8 cellular contexts compared by ENCODE assay signal in the genomic region with DNA sequence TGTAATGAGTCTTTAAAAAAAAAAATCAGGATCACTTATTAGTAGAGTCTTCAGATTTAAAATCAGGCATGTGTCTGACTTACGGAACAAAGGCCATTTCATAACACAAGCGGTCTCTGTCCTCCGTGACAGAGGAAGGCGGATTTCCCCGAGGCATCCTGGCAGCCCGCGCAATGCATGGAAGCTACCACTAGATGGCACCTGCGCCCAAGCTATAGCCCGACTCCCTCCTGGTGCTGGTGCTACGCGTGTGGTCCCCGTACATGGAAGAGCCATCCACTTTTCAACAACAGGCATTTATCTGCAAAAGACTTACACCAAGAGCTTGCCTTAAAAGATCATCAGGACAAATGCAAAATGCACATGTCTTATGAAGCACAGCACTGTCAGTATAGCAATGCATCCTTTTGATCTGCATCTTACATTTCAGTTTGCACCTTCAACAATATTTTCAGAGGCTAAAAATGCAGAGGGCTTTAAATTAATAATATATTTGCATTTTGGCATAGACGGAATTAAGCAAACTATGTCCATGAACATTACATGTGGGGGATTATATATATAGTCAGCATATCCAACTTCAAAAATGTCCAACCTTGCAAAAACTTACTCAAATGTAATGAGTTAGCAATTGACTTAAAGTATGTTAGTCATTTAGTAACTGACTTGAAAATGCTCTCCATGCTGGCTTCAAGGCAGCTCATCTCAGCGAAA.
A peak's percentile ranks its signal among the peaks of the same experiment; 100 is the strongest.
DNase-seq lines count a peak whose midpoint lies in the region; ATAC-seq and TF ChIP-seq lines count a peak whose summit lies in the region.

No MANE protein-coding gene starts in this region.

- H3K9me2 ChIP-seq in neural cell (ENCODE audit: insufficient read depth, low read length), result no peaks in the 10 kb centered on the region

- H3K4me2 ChIP-seq in fibroblast of lung (ENCODE audit: extremely low read depth, insufficient read depth, low read length), result no peak overlapping the region
- no peak overlapping the region for H3K4me2 ChIP-seq in neural cell (ENCODE audit: low read length)

- H4K20me1 ChIP-seq in fibroblast of lung (ENCODE audit: control insufficient read depth, extremely low read depth, insufficient read depth, low read length), result no peaks in the 10 kb centered on the region
- H4K20me1 ChIP-seq in neural cell (ENCODE audit: insufficient read depth), result no peaks in the 10 kb centered on the region

- no peak overlapping the region for H3K4me3 ChIP-seq in Panc1 (ENCODE audit: low read depth in 2 of 2, low read length in 2 of 2)
- no peak overlapping the region for H3K4me3 ChIP-seq in fibroblast of lung (replicated peaks in 1 of 4; ENCODE audit: control extremely low read depth in 1 of 4, insufficient read depth in 1 of 4, low read depth in 3 of 4, low read length in 4 of 4)
- no peak overlapping the region for H3K4me3 ChIP-seq in neural cell (ENCODE audit: low read length)

- CTCF ChIA-PET in Panc1 (lab: Charles Lee), result interaction anchor here (0.7 to 2.0 kb wide), 6 partner anchors 27 to 513 kb away, joined by 3 to 16 read pairs (median 4); no protein-coding TSS in a partner anchor

- intact Hi-C loops in Panc1 (cut with micrococcal nuclease; ENCODE audit: unreplicated experiment), result loop anchor here (1.0 to 5.0 kb wide), 4 partner anchors 93 to 310 kb away; no protein-coding TSS in a partner anchor

- no peaks in the 10 kb centered on the region for H3K9me3 Mint-ChIP-seq in stimulated activated naive CD8-positive, alpha-beta T cell treated with anti-CD3 and anti-CD28 coated beads, Interleukin-15, amount 100 ng/mL, for 72 hours

- H3F3A ChIP-seq in neural cell (ENCODE audit: insufficient read depth, low read length, poor library complexity, severe bottlenecking), result no peaks in the 10 kb centered on the region

- no peak overlapping the region for H3K27ac Mint-ChIP-seq in stimulated activated naive CD8-positive, alpha-beta T cell treated with anti-CD3 and anti-CD28 coated beads, Interleukin-15, amount 100 ng/mL, for 72 hours

- H2AFZ ChIP-seq in fibroblast of lung (ENCODE audit: low read length) (no peak overlapping the region), neural cell (ENCODE audit: low read depth, low read length) (no peak overlapping the region)

- H3K4me1 ChIP-seq in Panc1 (ENCODE audit: control insufficient read depth, insufficient read depth, low read length) (0 out of 2 replicates have a peak, but pooled peaks cover 8% of the 10 kb centered on the region), fibroblast of lung (ENCODE audit: control insufficient read depth, extremely low read depth, insufficient read depth, low read length) (no peaks in the 10 kb centered on the region)

- H3K27me3 Mint-ChIP-seq in stimulated activated naive CD8-positive, alpha-beta T cell treated with anti-CD3 and anti-CD28 coated beads, Interleukin-15, amount 100 ng/mL, for 72 hours, result no peaks in the 10 kb centered on the region

- H3K27ac ChIP-seq in Panc1 (ENCODE audit: low read length), result no peak overlapping the region
- no peak overlapping the region for H3K27ac ChIP-seq in fibroblast of lung (ENCODE audit: insufficient read depth, low read length)
- no peak overlapping the region for H3K27ac ChIP-seq in neural cell (ENCODE audit: low read length)

- in situ Hi-C loops in KBM-7 (cut with MboI; ENCODE audit: low pct_unique_long_range_greater_than_20kb, low sequenced_read_pairs), result no loop called here
- in situ Hi-C loops in Panc1 (cut with HindIII; ENCODE audit: low pct_unique_long_range_greater_than_20kb, low sequenced_read_pairs), result no loop called here

- peak; percentile 95 for ATAC-seq in GM21723 (IDR thresholded peaks at IDR 0.05; ENCODE audit: unreplicated experiment)
- peak; percentile 91 for ATAC-seq in Panc1
- peak; percentile 66 for ATAC-seq in stimulated activated naive CD8-positive, alpha-beta T cell treated with anti-CD3 and anti-CD28 coated beads, Interleukin-15, amount 100 ng/mL, for 72 hours

- DNase-seq in Daoy (ENCODE audit: low read depth) (peak; percentile 75), KBM-7 (peak; percentile 90), Panc1 (ENCODE audit: low read depth, low spot score) (peak; percentile 76), fibroblast of lung (ENCODE audit: low read depth in 2 of 2) (peak; percentile 59 to 76)
- peak; percentile 84 to 87 for DNase-seq in activated T-cell treated with anti-CD3 and anti-CD28 coated beads, Interleukin-2, amount 50 U/mL, for 48 hours
- peak; percentile 71 to 74 for DNase-seq in stimulated activated naive CD8-positive, alpha-beta T cell treated with anti-CD3 and anti-CD28 coated beads, Interleukin-15, amount 100 ng/mL, for 72 hours

- H3K9ac ChIP-seq in fibroblast of lung (ENCODE audit: insufficient read depth, low read length), result no peak overlapping the region
- H3K9ac ChIP-seq in neural cell (ENCODE audit: low read length), result no peak overlapping the region

- no TSS peak for BruUV-seq in Panc1 (replicated peaks; lab: Mats Ljungman, UMichigan)

- peaks cover 28% of the 10 kb centered on the region for H3K4me1 Mint-ChIP-seq in stimulated activated naive CD8-positive, alpha-beta T cell treated with anti-CD3 and anti-CD28 coated beads, Interleukin-15, amount 100 ng/mL, for 72 hours

- H3K4me3 Mint-ChIP-seq in stimulated activated naive CD8-positive, alpha-beta T cell treated with anti-CD3 and anti-CD28 coated beads, Interleukin-15, amount 100 ng/mL, for 72 hours, result no peak overlapping the region

- no peaks in the 10 kb centered on the region for H3K9me3 ChIP-seq in Panc1 (ENCODE audit: control insufficient read depth, insufficient read depth, low read depth, low read length)
- H3K9me3 ChIP-seq in fibroblast of lung (ENCODE audit: control insufficient read depth, insufficient read depth, low read depth, low read length), result no peaks in the 10 kb centered on the region
- H3K9me3 ChIP-seq in neural cell (ENCODE audit: low read length), result no peaks in the 10 kb centered on the region

- POLR2A ChIA-PET in Panc1 (lab: Charles Lee), result no interaction called here

- H3K79me2 ChIP-seq in fibroblast of lung (ENCODE audit: control insufficient read depth, insufficient read depth, low read length) (peaks cover 7% of the 10 kb centered on the region), neural cell (replicated peaks; ENCODE audit: insufficient read depth, low read length) (peaks cover 39% of the 10 kb centered on the region)

- TF ChIP-seq RAD21 in neural cell (conservative IDR thresholded peaks at IDR 0.05), result peak; percentile 100

- peak; percentile 24 for TF ChIP-seq EP300 in neural cell (conservative IDR thresholded peaks at IDR 0.05; ENCODE audit: poor library complexity, severe bottlenecking)

- TF ChIP-seq CTCF in Panc1 (IDR thresholded peaks at IDR 0.05), result no peak
- TF ChIP-seq CTCF in fibroblast of lung (conservative IDR thresholded peaks at IDR 0.05 in 1 of 2, IDR thresholded peaks at IDR 0.05 in 1 of 2; ENCODE audit: low read depth in 1 of 2, low read length in 2 of 2), result peak; percentile 96 to 97
- peak; percentile 98 for TF ChIP-seq CTCF in neural cell (IDR thresholded peaks at IDR 0.05; ENCODE audit: poor library complexity, severe bottlenecking)

- H3K27me3 ChIP-seq in Panc1 (ENCODE audit: control insufficient read depth, insufficient read depth, low read length), result no peaks in the 10 kb centered on the region
- no peaks in the 10 kb centered on the region for H3K27me3 ChIP-seq in fibroblast of lung (ENCODE audit: control insufficient read depth, insufficient read depth, low read length)
- H3K27me3 ChIP-seq in neural cell (ENCODE audit: insufficient read depth, low read depth, low read length), result no peaks in the 10 kb centered on the region

- H3K36me3 ChIP-seq in Panc1 (ENCODE audit: control insufficient read depth, insufficient read depth, low read length) (no peaks in the 10 kb centered on the region), fibroblast of lung (ENCODE audit: control insufficient read depth, insufficient read depth, low read length) (peaks cover 1% of the 10 kb centered on the region), neural cell (ENCODE audit: insufficient read depth, low read length) (no peaks in the 10 kb centered on the region)

TF ChIP-seq in neural cell, 6 proteins besides CTCF, POLR2A, EP300 and RAD21:
- TF ChIP-seq MXI1 (conservative IDR thresholded peaks at IDR 0.05; ENCODE audit: poor library complexity, severe bottlenecking) (peak; percentile 39), POLR2AphosphoS5 (IDR thresholded peaks at IDR 0.05) (no peak), SMC3 (conservative IDR thresholded peaks at IDR 0.05; ENCODE audit: poor library complexity) (peak; percentile 99)
